29 cellular contexts compared by ENCODE assay signal in the genomic region with DNA sequence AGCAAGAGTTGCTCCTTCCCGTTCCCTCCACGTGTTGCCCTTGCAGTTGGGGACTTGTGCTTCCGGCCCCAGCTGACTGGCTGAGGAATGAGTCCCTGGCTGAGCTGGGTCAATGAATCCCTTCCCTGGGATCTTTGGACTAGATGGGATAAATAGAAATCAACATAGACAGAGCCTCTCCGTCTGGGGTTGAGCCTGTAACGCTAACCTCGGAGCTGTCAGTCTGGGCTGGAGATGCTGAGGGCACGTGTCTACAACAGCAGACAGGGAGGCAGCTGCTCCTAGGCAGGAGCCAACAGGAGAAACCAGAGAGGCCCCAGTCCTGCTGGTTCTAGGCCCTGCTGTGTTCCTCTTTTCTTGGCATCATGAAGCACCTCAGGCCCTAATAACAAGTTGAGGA. TPM values are rescaled to one million over a fixed set of nuclear protein-coding genes. Genes with fewer than 3 reads are reported as not detected.
"Had no signal": no experiment of that assay in that cellular context is flagged by ENCODE, and none has a peak within 500 bp of the region (broad histone marks: within the 10 kb centered on the region; RNA-seq: fewer than 3 reads in every experiment).

No MANE protein-coding gene starts in this region.

- H3K36me3 ChIP-seq: neutrophil, pancreas, prostate gland, right lobe of liver, sigmoid colon, stomach, thoracic aorta, thyroid gland, transverse colon, upper lobe of right lung, uterus had no signal

- H3K36me3 Mint-ChIP-seq: naive B cell; naive thymus-derived CD8-positive, alpha-beta T cell; natural killer cell treated with Interleukin-12 subunit alpha and Interleukin-12 subunit beta and Interleukin-15 and Interleukin-18, amount 100 ng/mL, for 72 hours; stimulated activated effector memory CD8-positive, alpha-beta T cell treated with anti-CD3 and anti-CD28 coated beads, Interleukin-12 subunit alpha, Interleukin-12 subunit beta, amount 100 ng/mL, for 72 hours; stimulated activated naive B cell treated with anti-CD40 and anti-IgM and Interleukin-4, amounts not matched to agents 10 μg/mL and 1 μg/mL and 100 μg/mL, for 72 hours; type B pancreatic cell had no signal

- DNase-seq: naive B cell; naive thymus-derived CD8-positive, alpha-beta T cell; nephron progenitor cell; nucleus accumbens; pancreas; retina; right cardiac atrium; right lobe of liver; sigmoid colon; small intestine; stimulated activated CD4-positive, alpha-beta T cell treated with anti-CD3 and anti-CD28 coated beads, Interleukin-12 subunit alpha, Interleukin-12 subunit beta, amount 100 ng/mL, for 4 hours; stimulated activated CD4-positive, alpha-beta T cell treated with anti-CD3 and anti-CD28 coated beads, Interleukin-2, amount 100 ng/mL, for 24 hours; stimulated activated CD4-positive, alpha-beta T cell treated with anti-CD3 and anti-CD28 coated beads, Interleukin-2, amount 100 ng/mL, for 48 hours; stimulated activated CD4-positive, alpha-beta T cell treated with anti-CD3 and anti-CD28 coated beads, Interleukin-4, amount 100 ng/mL, for 24 hours; stimulated activated naive B cell treated with anti-CD40 and anti-IgM and Interleukin-4, amounts not matched to agents 10 μg/mL and 1 μg/mL and 100 μg/mL, for 72 hours; stimulated activated naive CD4-positive, alpha-beta T cell treated with Interleukin-2 at 50 U/mL for 16 hours; stomach; thyroid gland; transverse colon; upper lobe of right lung; uterus had no signal

- H3K9me3 Mint-ChIP-seq: naive thymus-derived CD8-positive, alpha-beta T cell; natural killer cell treated with Interleukin-12 subunit alpha and Interleukin-12 subunit beta and Interleukin-15 and Interleukin-18, amount 100 ng/mL, for 72 hours; nephron progenitor cell; neural crest cell; stimulated activated effector memory CD8-positive, alpha-beta T cell treated with anti-CD3 and anti-CD28 coated beads, Interleukin-12 subunit alpha, Interleukin-12 subunit beta, amount 100 ng/mL, for 72 hours; stimulated activated naive CD8-positive, alpha-beta T cell treated with anti-CD3 and anti-CD28 coated beads, Interleukin-15, Interleukin-2, amounts not matched to agents 100 ng/mL and 50 ng/mL, for 24 hours; type B pancreatic cell had no signal

- H3K4me3 ChIP-seq: pancreas, prostate gland, right lobe of liver, sigmoid colon, stomach, thoracic aorta, thyroid gland, transverse colon, upper lobe of right lung, uterus had no signal

- H3K27me3 ChIP-seq: pancreas, sigmoid colon, thyroid gland, transverse colon, uterus had no signal

- H3K4me3 Mint-ChIP-seq: naive B cell; naive thymus-derived CD8-positive, alpha-beta T cell; natural killer cell treated with Interleukin-12 subunit alpha and Interleukin-12 subunit beta and Interleukin-15 and Interleukin-18, amount 100 ng/mL, for 72 hours; nephron progenitor cell; neural crest cell; stimulated activated effector memory CD8-positive, alpha-beta T cell treated with anti-CD3 and anti-CD28 coated beads, Interleukin-12 subunit alpha, Interleukin-12 subunit beta, amount 100 ng/mL, for 72 hours; stimulated activated naive B cell treated with anti-CD40 and anti-IgM and Interleukin-4, amounts not matched to agents 10 μg/mL and 1 μg/mL and 100 μg/mL, for 72 hours; stimulated activated naive CD8-positive, alpha-beta T cell treated with anti-CD3 and anti-CD28 coated beads, Interleukin-15, Interleukin-2, amounts not matched to agents 100 ng/mL and 50 ng/mL, for 24 hours; type B pancreatic cell had no signal

- H3K4me1 ChIP-seq: pancreas, prostate gland, upper lobe of right lung, uterus had no signal

- H3K27ac Mint-ChIP-seq: naive B cell; naive thymus-derived CD8-positive, alpha-beta T cell; natural killer cell treated with Interleukin-12 subunit alpha and Interleukin-12 subunit beta and Interleukin-15 and Interleukin-18, amount 100 ng/mL, for 72 hours; nephron progenitor cell; stimulated activated effector memory CD8-positive, alpha-beta T cell treated with anti-CD3 and anti-CD28 coated beads, Interleukin-12 subunit alpha, Interleukin-12 subunit beta, amount 100 ng/mL, for 72 hours; stimulated activated naive B cell treated with anti-CD40 and anti-IgM and Interleukin-4, amounts not matched to agents 10 μg/mL and 1 μg/mL and 100 μg/mL, for 72 hours; stimulated activated naive CD8-positive, alpha-beta T cell treated with anti-CD3 and anti-CD28 coated beads, Interleukin-15, Interleukin-2, amounts not matched to agents 100 ng/mL and 50 ng/mL, for 24 hours; type B pancreatic cell had no signal

- H3K27ac ChIP-seq: neutrophil, pancreas, prostate gland, right lobe of liver, sigmoid colon, stomach, thoracic aorta, thyroid gland, transverse colon, upper lobe of right lung, uterus had no signal

- H3K9me3 ChIP-seq: neutrophil, pancreas, prostate gland, right lobe of liver, sigmoid colon, stomach, thoracic aorta, thyroid gland, transverse colon, upper lobe of right lung, uterus had no signal

RNA-seq across cellular contexts. Expression of gene HSPA12A, which starts 42.3 kb away (rescaled TPM):
- total RNA-seq: naive thymus-derived CD8-positive, alpha-beta T cell had no signal
